Comparison of ENCODE assay signal across 14 cellular contexts in genomic region chr16:82882982-82883863, GRCh38.
DNase-seq lines count a peak whose midpoint lies in the region; ATAC-seq and TF ChIP-seq lines count a peak whose summit lies in the region.
"Had no signal": no experiment of that assay in that cellular context is flagged by ENCODE, and none has a peak within 500 bp of the region (broad histone marks: within the 10 kb centered on the region; RNA-seq: fewer than 3 reads in every experiment).

No MANE protein-coding gene starts in this region.

- H3K9me3 Mint-ChIP-seq in natural killer cell (peaks cover 0 to 2% of the 10 kb centered on the region in 2 donors), CD14-positive monocyte (peaks cover 0 to 4% (median 0%) of the 10 kb centered on the region in 7 donors)
- H3K9me3 Mint-ChIP-seq in natural killer cell treated with Interleukin-12 subunit alpha and Interleukin-12 subunit beta and Interleukin-15 and Interleukin-18, amount 100 ng/mL, for 72 hours = no peaks in the 10 kb centered on the region

- TF ChIP-seq CTCF in natural killer cell (IDR thresholded peaks at IDR 0.05) (no peak), CD14-positive monocyte (IDR thresholded peaks at IDR 0.05) (no peak)

- H3K27me3 Mint-ChIP-seq in natural killer cell (ENCODE audit: low read depth in 2 of 2) (peaks cover 5 to 9% of the 10 kb centered on the region in 2 donors), CD14-positive monocyte (ENCODE audit: low read depth in 3 of 3) (peaks cover 0 to 6% (median 2%) of the 10 kb centered on the region in 3 donors)
- peaks cover 0 to 7% of the 10 kb centered on the region in 2 donors for H3K27me3 Mint-ChIP-seq in natural killer cell treated with Interleukin-12 subunit alpha and Interleukin-12 subunit beta and Interleukin-15 and Interleukin-18, amount 100 ng/mL, for 72 hours

- ATAC-seq in natural killer cell (peak; percentile 64 to 81 (median 72)), HG02798 (IDR thresholded peaks at IDR 0.05; ENCODE audit: poor library complexity, unreplicated experiment) (peak; percentile 50)
- ATAC-seq in natural killer cell treated with Interleukin-12 subunit alpha and Interleukin-12 subunit beta and Interleukin-15 and Interleukin-18, amount 100 ng/mL, for 72 hours = no peak
- ATAC-seq: K562 had no signal

- peaks cover 13 to 25% of the 10 kb centered on the region in 2 donors for H3K4me1 Mint-ChIP-seq in natural killer cell
- peaks cover 8 to 12% of the 10 kb centered on the region in 2 donors for H3K4me1 Mint-ChIP-seq in natural killer cell treated with Interleukin-12 subunit alpha and Interleukin-12 subunit beta and Interleukin-15 and Interleukin-18, amount 100 ng/mL, for 72 hours (ENCODE audit: low read depth in 2 of 2)
- no peaks in the 10 kb centered on the region for H3K4me1 Mint-ChIP-seq in CD14-positive monocyte

- H3K27ac Mint-ChIP-seq in natural killer cell = peak overlapping the region; percentile 5 to 58
- H3K27ac Mint-ChIP-seq in natural killer cell treated with Interleukin-12 subunit alpha and Interleukin-12 subunit beta and Interleukin-15 and Interleukin-18, amount 100 ng/mL, for 72 hours = no peak overlapping the region
- no peak overlapping the region for H3K27ac Mint-ChIP-seq in CD14-positive monocyte
- H3K27ac Mint-ChIP-seq: activated naive CD4-positive, alpha-beta T cell treated with anti-CD3 and anti-CD28 coated beads, Interleukin-2, amount 50 U/mL, for 72 hours had no signal

- H3K4me3 Mint-ChIP-seq in natural killer cell (no peak overlapping the region), CD14-positive monocyte (no peak overlapping the region)
- H3K4me3 Mint-ChIP-seq in natural killer cell treated with Interleukin-12 subunit alpha and Interleukin-12 subunit beta and Interleukin-15 and Interleukin-18, amount 100 ng/mL, for 72 hours = no peak overlapping the region

- H3K36me3 Mint-ChIP-seq in natural killer cell = no peaks in the 10 kb centered on the region
- no peaks in the 10 kb centered on the region for H3K36me3 Mint-ChIP-seq in natural killer cell treated with Interleukin-12 subunit alpha and Interleukin-12 subunit beta and Interleukin-15 and Interleukin-18, amount 100 ng/mL, for 72 hours
- H3K36me3 Mint-ChIP-seq in CD14-positive monocyte = no peaks in the 10 kb centered on the region
- H3K36me3 Mint-ChIP-seq: activated naive CD4-positive, alpha-beta T cell treated with anti-CD3 and anti-CD28 coated beads, Interleukin-2, amount 50 U/mL, for 72 hours had no signal

- DNase-seq in natural killer cell = no peak
- DNase-seq in natural killer cell treated with Interleukin-12 subunit alpha and Interleukin-12 subunit beta and Interleukin-15 and Interleukin-18, amount 100 ng/mL, for 72 hours (ENCODE audit: low spot score) = no peak
- peak; percentile 5 for DNase-seq in NCI-H774 (lab: John Stamatoyannopoulos, UW)
- no peak for DNase-seq in SK-N-DZ (ENCODE audit: low spot score)
- DNase-seq in stimulated activated CD4-positive, alpha-beta T cell treated with anti-CD3 and anti-CD28 coated beads, Interleukin-1b, Interleukin-23, amount 100 ng/mL, for 48 hours = no peak
- no peak for DNase-seq in effector CD4-positive, alpha-beta T cell
- no peak for DNase-seq in CD14-positive monocyte (ENCODE audit: low spot score)
- DNase-seq: NCI-H187; NK-92 treated with Interleukin-12 subunit alpha and Interleukin-12 subunit beta, amount 100 ng/mL, for 24 hours; SIG-M5; stimulated activated CD4-positive, alpha-beta T cell treated with anti-CD3 and anti-CD28 coated beads, Interleukin-15, amount 100 ng/mL, for 24 hours had no signal

- intact Hi-C loops in natural killer cell (cut with micrococcal nuclease) = no loop called here
- intact Hi-C loops in CD14-positive monocyte (cut with micrococcal nuclease) = no loop called here

Comparison
In these comparisons a context has a peak if more than half of its experiments do, and no peak if none do; other contexts are left out.
1. ATAC-seq: peak in natural killer cell (3 of 3) and HG02798 (single experiment); none in natural killer cell treated with Interleukin-12 subunit alpha and Interleukin-12 subunit beta and Interleukin-15 and Interleukin-18, amount 100 ng/mL, for 72 hours (0 of 2).
2. H3K27ac Mint-ChIP-seq: peak in natural killer cell (2 of 2); none in natural killer cell treated with Interleukin-12 subunit alpha and Interleukin-12 subunit beta and Interleukin-15 and Interleukin-18, amount 100 ng/mL, for 72 hours (0 of 2) and CD14-positive monocyte (0 of 7).